8 cellular contexts compared by ENCODE assay signal in genomic region chr4:128060130-128060619, GRCh38. TPM values are rescaled to one million over a fixed set of nuclear protein-coding genes. Genes with fewer than 3 reads are reported as not detected.
DNase-seq lines count a peak whose midpoint lies in the region; ATAC-seq and TF ChIP-seq lines count a peak whose summit lies in the region.

No MANE protein-coding gene starts in this region.

- CTCF ChIA-PET in HEK293T (lab: Yijun Ruan, JAX) = interaction anchor here (0.8 kb wide), 1 partner anchor 131 kb away, joined by 4 read pairs; no protein-coding TSS in a partner anchor

- H3K4me1 Mint-ChIP-seq in activated T-cell treated with anti-CD3 and anti-CD28 coated beads, Interleukin-2, amount 50 U/mL, for 72 hours (ENCODE audit: low read depth) = peaks cover 16% of the 10 kb centered on the region

- H3K4me3 Mint-ChIP-seq in activated T-cell treated with anti-CD3 and anti-CD28 coated beads, Interleukin-2, amount 50 U/mL, for 72 hours = peak overlapping the region; percentile 85 to 91

- peak overlapping the region; percentile 96 for H3K27ac Mint-ChIP-seq in activated T-cell treated with anti-CD3 and anti-CD28 coated beads, Interleukin-2, amount 50 U/mL, for 72 hours

- no peak for ATAC-seq in activated T-cell treated with anti-CD3 and anti-CD28 coated beads, Interleukin-2, amount 50 U/mL, for 72 hours (replicated peaks in 1 of 2)
- ATAC-seq in right cardiac atrium = no peak
- no peak for ATAC-seq in HG03025 (IDR thresholded peaks at IDR 0.05; ENCODE audit: low FRiP score, unreplicated experiment)

- no peaks in the 10 kb centered on the region for H3K9me3 Mint-ChIP-seq in activated T-cell treated with anti-CD3 and anti-CD28 coated beads, Interleukin-2, amount 50 U/mL, for 72 hours

- POLR2A ChIA-PET in HEK293T (lab: Yijun Ruan, JAX) = interaction anchor here (0.7 to 2.7 kb wide), 7 partner anchors 9 to 541 kb away, joined by 3 to 24 read pairs (median 5); partner anchors contain the start of genes ABHD18, MFSD8 and PLK4

- H3K4me3 ChIP-seq in WI38 (ENCODE audit: low read depth, low read length) (peak overlapping the region; percentile 88), right cardiac atrium (ENCODE audit: low read length) (peak overlapping the region; percentile 86), skeletal muscle satellite cell (ENCODE audit: low read length) (peak overlapping the region; percentile 98)

- H3K9ac ChIP-seq in skeletal muscle satellite cell (ENCODE audit: low read depth, low read length) = peak overlapping the region; percentile 100

- TF ChIP-seq CTCF in WI38 (IDR thresholded peaks at IDR 0.05; ENCODE audit: low read depth, low read length) = no peak

- intact Hi-C loops in right cardiac atrium (cut with DNase I) = no loop called here

- no peaks in the 10 kb centered on the region for H3K36me3 ChIP-seq in skeletal muscle satellite cell (ENCODE audit: insufficient read depth, low read length)

- H3K4me2 ChIP-seq in skeletal muscle satellite cell (ENCODE audit: low read length) = peak overlapping the region; percentile 99

- peak overlapping the region; percentile 76 for H3K27ac ChIP-seq in right cardiac atrium (ENCODE audit: low read length)

- no peak for DNase-seq in activated T-cell treated with anti-CD3 and anti-CD28 coated beads, Interleukin-2, amount 50 U/mL, for 72 hours
- DNase-seq in activated T-cell treated with anti-CD3 and anti-CD28 coated beads, Interleukin-2, amount 50 U/mL, for 48 hours = no peak
- no peak for DNase-seq in right cardiac atrium
- no peak for DNase-seq in germinal center (ENCODE audit: low spot score)
- DNase-seq in HEK293T (ENCODE audit: extremely low spot score) = no peak

- H3K27me3 ChIP-seq in right cardiac atrium (ENCODE audit: control insufficient read depth, insufficient read depth) = no peaks in the 10 kb centered on the region
- no peaks in the 10 kb centered on the region for H3K27me3 ChIP-seq in skeletal muscle satellite cell (ENCODE audit: control insufficient read depth, insufficient read depth, low read length)

- H3K4me1 ChIP-seq in right cardiac atrium (ENCODE audit: control insufficient read depth, insufficient read depth, low read length) (no peaks in the 10 kb centered on the region), skeletal muscle satellite cell (ENCODE audit: control insufficient read depth, insufficient read depth, low read length) (peaks cover 10% of the 10 kb centered on the region)

- H3K27me3 Mint-ChIP-seq in activated T-cell treated with anti-CD3 and anti-CD28 coated beads, Interleukin-2, amount 50 U/mL, for 72 hours (ENCODE audit: low read depth) = no peaks in the 10 kb centered on the region

- WGBS in right cardiac atrium = 36% methylated on average over 15 of the region's 15 CpGs

- no peaks in the 10 kb centered on the region for H3K36me3 Mint-ChIP-seq in activated T-cell treated with anti-CD3 and anti-CD28 coated beads, Interleukin-2, amount 50 U/mL, for 72 hours (ENCODE audit: insufficient read depth in 2 of 2)

- H3K9me3 ChIP-seq in right cardiac atrium (ENCODE audit: control insufficient read depth, low read length) = no peaks in the 10 kb centered on the region
- no peaks in the 10 kb centered on the region for H3K9me3 ChIP-seq in skeletal muscle satellite cell (replicated peaks; ENCODE audit: low read length)

TF ChIP-seq in HEK293T, 16 proteins besides CTCF, POLR2A, EP300 and RAD21:
- TF ChIP-seq SP1 (IDR thresholded peaks at IDR 0.05) = no peak
- no peak for TF ChIP-seq L3MBTL2 (conservative IDR thresholded peaks at IDR 0.05)
- no peak for TF ChIP-seq HDGF (IDR thresholded peaks at IDR 0.05; ENCODE audit: borderline replicate concordance)
- no peak for TF ChIP-seq SUZ12 (IDR thresholded peaks at IDR 0.05)
- no peak for TF ChIP-seq ELF4 (IDR thresholded peaks at IDR 0.05)

RNA-seq across cellular contexts. Expression of gene LARP1B, which starts 0.9 kb away (rescaled TPM):
- 10 to 100 TPM; 25.0 to 26.7 TPM for total RNA-seq in activated T-cell treated with anti-CD3 and anti-CD28 coated beads, Interleukin-2, amount 50 U/mL, for 72 hours
- 10 to 100 TPM; 11.1 to 15.8 (median 12.5) TPM for total RNA-seq in right cardiac atrium
- 7.4 TPM for polyA plus RNA-seq in right cardiac atrium
- total RNA-seq in skeletal muscle satellite cell (2012; rRNA removed) = 12.7 and 19.3 TPM in 2 replicates
